Comparison of ENCODE assay signal across 36 cellular contexts in genomic region chr9:118325757-118326156, GRCh38.
"Had no signal": no experiment of that assay in that cellular context is flagged by ENCODE, and none has a peak within 500 bp of the region (broad histone marks: within the 10 kb centered on the region; RNA-seq: fewer than 3 reads in every experiment).

No MANE protein-coding gene starts in this region.

- H3K36me3 Mint-ChIP-seq: activated CD4-positive, alpha-beta memory T cell treated with anti-CD3 and anti-CD28 coated beads for 36 hours; activated naive CD4-positive, alpha-beta T cell treated with anti-CD3 and anti-CD28 coated beads, Interleukin-2, amount 50 U/mL, for 72 hours; activated naive CD8-positive, alpha-beta T cell treated with anti-CD3 and anti-CD28 coated beads for 36 hours had no signal

- H3K27me3 ChIP-seq: adrenal gland, body of pancreas, brain microvascular endothelial cell, breast epithelium had no signal

- ATAC-seq: activated CD8-positive, alpha-beta T cell treated with anti-CD3 and anti-CD28 coated beads for 36 hours; activated naive CD4-positive, alpha-beta T cell treated with anti-CD3 and anti-CD28 coated beads, Interleukin-2, amount 50 U/mL, for 72 hours; activated T-cell treated with anti-CD3 and anti-CD28 coated beads, Interleukin-2, amount 50 U/mL, for 4 hours; activated T-cell treated with anti-CD3 and anti-CD28 coated beads, Interleukin-2, amount 50 U/mL, for 72 hours; activated T-helper 17 cell treated with anti-CD3 and anti-CD28 coated beads, Interleukin-2, amount 50 U/mL, for 72 hours; body of pancreas had no signal

- H3K9me3 ChIP-seq: adrenal gland, body of pancreas, breast epithelium had no signal

- H3K4me1 Mint-ChIP-seq: activated B cell treated with CpG ODN at 0.5 μM for 24 hours; activated CD4-positive, alpha-beta T cell treated with anti-CD3 and anti-CD28 coated beads, Interleukin-2, amount 10 ng/mL, durations not matched to agents 24 days and 14 days; activated naive CD8-positive, alpha-beta T cell treated with anti-CD3 and anti-CD28 coated beads for 36 hours; activated T-helper 17 cell treated with anti-CD3 and anti-CD28 coated beads, Interleukin-2, amount 50 U/mL, for 72 hours had no signal

- DNase-seq: activated B cell treated with CpG ODN at 0.5 μM for 24 hours; activated CD4-positive, alpha-beta memory T cell treated with anti-CD3 and anti-CD28 coated beads for 36 hours; activated CD4-positive, alpha-beta T cell treated with anti-CD3 and anti-CD28 coated beads for 4 hours; activated CD4-positive, alpha-beta T cell treated with anti-CD3 and anti-CD28 coated beads, Interleukin-2, amount 10 ng/mL, durations not matched to agents 24 days and 14 days; activated CD4-positive, alpha-beta T cell treated with anti-CD3 and anti-CD28 coated beads, Interleukin-2, amount 50 U/mL, for 1 hour; activated CD4-positive, alpha-beta T cell treated with anti-CD3 and anti-CD28 coated beads, Interleukin-2, amount 50 U/mL, for 4 hours; activated CD4-positive, CD25-positive, alpha-beta regulatory T cell treated with anti-CD3 and anti-CD28 coated beads, Interleukin-2, amount 50 U/mL, for 72 hours; activated CD8-positive, alpha-beta memory T cell treated with anti-CD3 and anti-CD28 coated beads, Interleukin-2, amount 50 U/mL, for 4 hours; activated CD8-positive, alpha-beta T cell treated with anti-CD3 and anti-CD28 coated beads for 36 hours; activated effector memory CD4-positive, alpha-beta T cell treated with anti-CD3 and anti-CD28 coated beads, Interleukin-2, amount 50 U/mL, for 16 hours; activated gamma-delta T cell treated with Interleukin-2 at 50 U/mL for 16 hours; activated naive CD4-positive, alpha-beta T cell; activated naive CD4-positive, alpha-beta T cell treated with anti-CD3 and anti-CD28 coated beads for 36 hours; activated naive CD4-positive, alpha-beta T cell treated with anti-CD3 and anti-CD28 coated beads, Interleukin-2, amount 50 U/mL, for 16 hours; activated naive CD8-positive, alpha-beta T cell treated with anti-CD3 and anti-CD28 coated beads for 36 hours; activated T-cell treated with anti-CD3 and anti-CD28 coated beads for 4 hours; activated T-cell treated with anti-CD3 and anti-CD28 coated beads, Interleukin-2, amount 50 U/mL, for 1 hour; activated T-cell treated with anti-CD3 and anti-CD28 coated beads, Interleukin-2, amount 50 U/mL, for 4 hours; activated T-cell treated with anti-CD3 and anti-CD28 coated beads, Interleukin-2, amount 50 U/mL, for 72 hours; adrenal gland; amniotic stem cell; aorta; body of pancreas; brain microvascular endothelial cell; central memory CD4-positive, alpha-beta T cell; T-helper 2 cell; T-helper 9 cell had no signal

- H3K36me3 ChIP-seq: adrenal gland, brain microvascular endothelial cell, breast epithelium had no signal

- H3K27ac ChIP-seq: adrenal gland, body of pancreas, brain microvascular endothelial cell, breast epithelium, VCaP had no signal

- H3K27me3 Mint-ChIP-seq: activated B cell treated with CpG ODN at 0.5 μM for 24 hours; activated CD4-positive, alpha-beta memory T cell treated with anti-CD3 and anti-CD28 coated beads for 36 hours; activated CD4-positive, alpha-beta T cell treated with anti-CD3 and anti-CD28 coated beads, Interleukin-2, amount 10 ng/mL, durations not matched to agents 24 days and 14 days; activated CD8-positive, alpha-beta T cell treated with anti-CD3 and anti-CD28 coated beads for 36 hours; activated naive CD8-positive, alpha-beta T cell treated with anti-CD3 and anti-CD28 coated beads for 36 hours; activated T-helper 17 cell treated with anti-CD3 and anti-CD28 coated beads, Interleukin-2, amount 50 U/mL, for 72 hours had no signal

- H3K4me1 ChIP-seq: adrenal gland, body of pancreas, breast epithelium had no signal

- FAIRE-seq: astrocyte, colon, TTC549 had no signal

- H3K4me3 Mint-ChIP-seq: activated B cell treated with CpG ODN at 0.5 μM for 24 hours; activated CD4-positive, alpha-beta memory T cell treated with anti-CD3 and anti-CD28 coated beads for 36 hours; activated CD4-positive, alpha-beta T cell treated with anti-CD3 and anti-CD28 coated beads, Interleukin-2, amount 10 ng/mL, durations not matched to agents 24 days and 14 days; activated CD8-positive, alpha-beta T cell treated with anti-CD3 and anti-CD28 coated beads for 36 hours; activated naive CD4-positive, alpha-beta T cell treated with anti-CD3 and anti-CD28 coated beads for 36 hours; activated naive CD8-positive, alpha-beta T cell treated with anti-CD3 and anti-CD28 coated beads for 36 hours; activated T-cell treated with anti-CD3 and anti-CD28 coated beads, Interleukin-2, amount 50 U/mL, for 4 hours; activated T-cell treated with anti-CD3 and anti-CD28 coated beads, Interleukin-2, amount 50 U/mL, for 72 hours; activated T-helper 1 cell treated with anti-CD3 and anti-CD28 coated beads, Interleukin-12 subunit alpha, Interleukin-12 subunit beta, Interleukin-2, Interleukin-4 antibody, amounts not matched to agents 30 ng/mL and 10 ng/mL and 1 ng/mL, durations not matched to agents 14 hours and 24 hours and 36 hours; activated T-helper 17 cell treated with anti-CD3 and anti-CD28 coated beads, Interleukin-2, amount 50 U/mL, for 72 hours; T-helper 2 cell treated with Interferon-gamma antibody and Interleukin-4, amounts not matched to agents 5 μg/mL and 100 μg/mL, for 36 hours had no signal

- H3K27ac Mint-ChIP-seq: activated B cell treated with CpG ODN at 0.5 μM for 24 hours; activated CD4-positive, alpha-beta memory T cell treated with anti-CD3 and anti-CD28 coated beads for 36 hours; activated CD4-positive, alpha-beta T cell treated with anti-CD3 and anti-CD28 coated beads, Interleukin-2, amount 10 ng/mL, durations not matched to agents 24 days and 14 days; activated CD8-positive, alpha-beta T cell treated with anti-CD3 and anti-CD28 coated beads for 36 hours; activated naive CD4-positive, alpha-beta T cell treated with anti-CD3 and anti-CD28 coated beads for 36 hours; activated naive CD4-positive, alpha-beta T cell treated with anti-CD3 and anti-CD28 coated beads, Interleukin-2, amount 50 U/mL, for 72 hours; activated naive CD8-positive, alpha-beta T cell treated with anti-CD3 and anti-CD28 coated beads for 36 hours; activated T-cell treated with anti-CD3 and anti-CD28 coated beads, Interleukin-2, amount 50 U/mL, for 72 hours; activated T-helper 1 cell treated with anti-CD3 and anti-CD28 coated beads, Interleukin-12 subunit alpha, Interleukin-12 subunit beta, Interleukin-2, Interleukin-4 antibody, amounts not matched to agents 30 ng/mL and 10 ng/mL and 1 ng/mL, durations not matched to agents 14 hours and 24 hours and 36 hours; activated T-helper 17 cell treated with anti-CD3 and anti-CD28 coated beads, Interleukin-2, amount 50 U/mL, for 72 hours; T-helper 2 cell treated with Interferon-gamma antibody and Interleukin-4, amounts not matched to agents 5 μg/mL and 100 μg/mL, for 36 hours had no signal

- H3K9me3 Mint-ChIP-seq: activated B cell treated with CpG ODN at 0.5 μM for 24 hours; activated CD8-positive, alpha-beta T cell treated with anti-CD3 and anti-CD28 coated beads for 36 hours; activated naive CD8-positive, alpha-beta T cell treated with anti-CD3 and anti-CD28 coated beads for 36 hours; activated T-helper 1 cell treated with anti-CD3 and anti-CD28 coated beads, Interleukin-12 subunit alpha, Interleukin-12 subunit beta, Interleukin-2, Interleukin-4 antibody, amounts not matched to agents 30 ng/mL and 10 ng/mL and 1 ng/mL, durations not matched to agents 14 hours and 24 hours and 36 hours; T-helper 2 cell treated with Interferon-gamma antibody and Interleukin-4, amounts not matched to agents 5 μg/mL and 100 μg/mL, for 36 hours had no signal

- H3K4me3 ChIP-seq: adrenal gland, body of pancreas, breast epithelium had no signal
